Comparison of ENCODE assay signal across 35 cellular contexts in genomic region chr2:100907832-100908231, GRCh38.
"Had no signal": no experiment of that assay in that cellular context is flagged by ENCODE, and none has a peak within 500 bp of the region (broad histone marks: within the 10 kb centered on the region; RNA-seq: fewer than 3 reads in every experiment).

No MANE protein-coding gene starts in this region.

- H3K4me2 ChIP-seq: SK-N-SH had no signal

- H3K36me3 ChIP-seq: transverse colon, uterus had no signal

- H3K4me3 Mint-ChIP-seq: activated CD4-positive, alpha-beta memory T cell treated with anti-CD3 and anti-CD28 coated beads for 36 hours; activated CD4-positive, alpha-beta T cell treated with anti-CD3 and anti-CD28 coated beads, Interleukin-2, amount 10 ng/mL, durations not matched to agents 24 days and 14 days; activated T-cell treated with anti-CD3 and anti-CD28 coated beads, Interleukin-2, amount 50 U/mL, for 72 hours; central memory CD8-positive, alpha-beta T cell; dendritic cell treated with granulocyte-macrophage colony-stimulating factor and Interleukin-4, amounts not matched to agents 40 ng/mL and 50 ng/mL, for 4 days; naive B cell; neural crest cell; T-helper 1 cell treated with Interleukin-12 subunit alpha and Interleukin-12 subunit beta and Interleukin-4 antibody, amounts not matched to agents 30 μg/mL and 1 μg/mL, for 36 hours had no signal

- H3K4me1 Mint-ChIP-seq: naive B cell had no signal

- H3K27ac Mint-ChIP-seq: activated CD4-positive, alpha-beta memory T cell treated with anti-CD3 and anti-CD28 coated beads for 36 hours; activated CD4-positive, alpha-beta T cell treated with anti-CD3 and anti-CD28 coated beads, Interleukin-2, amount 10 ng/mL, durations not matched to agents 24 days and 14 days; activated T-cell treated with anti-CD3 and anti-CD28 coated beads, Interleukin-2, amount 50 U/mL, for 72 hours; dendritic cell treated with granulocyte-macrophage colony-stimulating factor and Interleukin-4, amounts not matched to agents 40 ng/mL and 50 ng/mL, for 4 days; T-helper 1 cell treated with Interleukin-12 subunit alpha and Interleukin-12 subunit beta and Interleukin-4 antibody, amounts not matched to agents 30 μg/mL and 1 μg/mL, for 36 hours had no signal

- DNase-seq: activated CD4-positive, alpha-beta memory T cell treated with anti-CD3 and anti-CD28 coated beads for 36 hours; activated CD4-positive, alpha-beta T cell treated with anti-CD3 and anti-CD28 coated beads, Interleukin-2, amount 10 ng/mL, durations not matched to agents 24 days and 14 days; activated CD4-positive, CD25-positive, alpha-beta regulatory T cell treated with anti-CD3 and anti-CD28 coated beads, Interleukin-2, amount 50 U/mL, for 72 hours; activated naive CD4-positive, alpha-beta T cell; activated T-cell treated with anti-CD3 and anti-CD28 coated beads for 4 hours; activated T-cell treated with anti-CD3 and anti-CD28 coated beads, Interleukin-2, amount 50 U/mL, for 72 hours; amniotic stem cell; effector CD4-positive, alpha-beta T cell; erythroblast; hippocampal formation; left cardiac atrium; left ventricle myocardium superior; mammary epithelial cell; naive B cell; nucleus accumbens; psoas muscle; SK-N-SH; stimulated activated CD4-positive, alpha-beta T cell treated with anti-CD3 and anti-CD28 coated beads, Interleukin-15, amount 100 ng/mL, for 24 hours; stimulated activated CD4-positive, alpha-beta T cell treated with anti-CD3 and anti-CD28 coated beads, Interleukin-2, amount 100 ng/mL, for 24 hours; stimulated activated naive CD4-positive, alpha-beta T cell; SW 1271; T-helper 9 cell; testis; transverse colon; uterus had no signal

- H3K9ac ChIP-seq: parathyroid adenoma, SK-N-SH had no signal

- H3K27me3 ChIP-seq: gastroesophageal sphincter, testis, transverse colon, uterus had no signal

- FAIRE-seq: bronchial epithelial cell, endometrium, keratinocyte, TTC549 had no signal

- H2AFZ ChIP-seq: parathyroid adenoma had no signal

- H3K27ac ChIP-seq: gastroesophageal sphincter, parathyroid adenoma, psoas muscle, testis, transverse colon, uterus had no signal

- H3K9me3 ChIP-seq: gastroesophageal sphincter, psoas muscle, SK-N-SH, testis, transverse colon, uterus had no signal

- H3K4me1 ChIP-seq: parathyroid adenoma, testis had no signal

- H3K79me2 ChIP-seq: parathyroid adenoma had no signal

- ATAC-seq: activated T-cell treated with anti-CD3 and anti-CD28 coated beads, Interleukin-2, amount 50 U/mL, for 72 hours; gastroesophageal sphincter; left cardiac atrium; left ventricle myocardium superior; psoas muscle had no signal

- H3K27me3 Mint-ChIP-seq: activated CD4-positive, alpha-beta memory T cell treated with anti-CD3 and anti-CD28 coated beads for 36 hours; activated CD4-positive, alpha-beta T cell treated with anti-CD3 and anti-CD28 coated beads, Interleukin-2, amount 10 ng/mL, durations not matched to agents 24 days and 14 days had no signal

- H3K36me3 Mint-ChIP-seq: activated CD4-positive, alpha-beta memory T cell treated with anti-CD3 and anti-CD28 coated beads for 36 hours; naive B cell had no signal

- H3K4me3 ChIP-seq: gastroesophageal sphincter, psoas muscle, testis, transverse colon, uterus had no signal

- H3K9me3 Mint-ChIP-seq: activated CD4-positive, alpha-beta memory T cell treated with anti-CD3 and anti-CD28 coated beads for 36 hours; activated CD4-positive, alpha-beta T cell treated with anti-CD3 and anti-CD28 coated beads, Interleukin-2, amount 10 ng/mL, durations not matched to agents 24 days and 14 days; activated T-cell treated with anti-CD3 and anti-CD28 coated beads, Interleukin-2, amount 50 U/mL, for 72 hours; central memory CD8-positive, alpha-beta T cell; dendritic cell treated with granulocyte-macrophage colony-stimulating factor and Interleukin-4, amounts not matched to agents 40 ng/mL and 50 ng/mL, for 4 days; naive B cell; neural crest cell; T-helper 1 cell treated with Interleukin-12 subunit alpha and Interleukin-12 subunit beta and Interleukin-4 antibody, amounts not matched to agents 30 μg/mL and 1 μg/mL, for 36 hours had no signal

- H3K9me2 ChIP-seq: SK-N-SH had no signal
